ENCODE assay signal across 23 cellular contexts in genomic region chr20:30610044-30610693, GRCh38.
"Had no signal": no experiment of that assay in that cellular context is flagged by ENCODE, and none has a peak within 500 bp of the region (broad histone marks: within the 10 kb centered on the region; RNA-seq: fewer than 3 reads in every experiment).

No MANE protein-coding gene starts in this region.

- H3K27ac Mint-ChIP-seq: activated CD4-positive, alpha-beta T cell treated with anti-CD3 and anti-CD28 coated beads, Interleukin-2, amount 10 ng/mL, durations not matched to agents 24 days and 14 days; activated CD8-positive, alpha-beta T cell treated with anti-CD3 and anti-CD28 coated beads for 36 hours; activated naive CD4-positive, alpha-beta T cell treated with anti-CD3 and anti-CD28 coated beads, Interleukin-2, amount 50 U/mL, for 24 hours; effector memory CD8-positive, alpha-beta T cell; immature natural killer cell; T-helper 1 cell treated with Interleukin-12 subunit alpha and Interleukin-12 subunit beta and Interleukin-4 antibody, amounts not matched to agents 30 μg/mL and 1 μg/mL, for 36 hours had no signal

- H3K79me2 ChIP-seq: hepatocyte had no signal

- H3K4me1 Mint-ChIP-seq: activated CD4-positive, alpha-beta T cell treated with anti-CD3 and anti-CD28 coated beads, Interleukin-2, amount 10 ng/mL, durations not matched to agents 24 days and 14 days; activated naive CD4-positive, alpha-beta T cell treated with anti-CD3 and anti-CD28 coated beads, Interleukin-2, amount 50 U/mL, for 24 hours; central memory CD8-positive, alpha-beta T cell; immature natural killer cell had no signal

- DNase-seq: activated CD4-positive, alpha-beta T cell treated with anti-CD3 and anti-CD28 coated beads, Interleukin-2, amount 10 ng/mL, durations not matched to agents 24 days and 14 days; activated CD8-positive, alpha-beta T cell treated with anti-CD3 and anti-CD28 coated beads for 36 hours; activated gamma-delta T cell treated with Interleukin-2 at 50 U/mL for 16 hours; dorsolateral prefrontal cortex; effector memory CD8-positive, alpha-beta T cell; foreskin melanocyte; immature natural killer cell; mesenchymal stem cell; mucosa of descending colon; sigmoid colon; stimulated activated CD4-positive, alpha-beta T cell treated with anti-CD3 and anti-CD28 coated beads, Interleukin-2, amount 100 ng/mL, for 48 hours; stimulated activated CD8-positive, alpha-beta memory T cell treated with anti-CD3 and anti-CD28 coated beads, Interleukin-4, amount 100 ng/mL, for 48 hours; stimulated activated naive CD4-positive, alpha-beta T cell; upper lobe of left lung had no signal

- H3K4me2 ChIP-seq: hepatocyte, smooth muscle cell had no signal

- H3K36me3 ChIP-seq: sigmoid colon, thoracic aorta, upper lobe of left lung had no signal

- H3K4me3 Mint-ChIP-seq: activated CD4-positive, alpha-beta T cell treated with anti-CD3 and anti-CD28 coated beads, Interleukin-2, amount 10 ng/mL, durations not matched to agents 24 days and 14 days; activated CD8-positive, alpha-beta T cell treated with anti-CD3 and anti-CD28 coated beads for 36 hours; activated naive CD4-positive, alpha-beta T cell treated with anti-CD3 and anti-CD28 coated beads, Interleukin-2, amount 50 U/mL, for 24 hours; central memory CD8-positive, alpha-beta T cell; effector memory CD8-positive, alpha-beta T cell; immature natural killer cell; T-helper 1 cell treated with Interleukin-12 subunit alpha and Interleukin-12 subunit beta and Interleukin-4 antibody, amounts not matched to agents 30 μg/mL and 1 μg/mL, for 36 hours had no signal

- H3K36me3 Mint-ChIP-seq: activated naive CD4-positive, alpha-beta T cell treated with anti-CD3 and anti-CD28 coated beads, Interleukin-2, amount 50 U/mL, for 24 hours; immature natural killer cell had no signal

- H3K4me3 ChIP-seq: dorsolateral prefrontal cortex, hepatocyte, mucosa of descending colon, sigmoid colon, smooth muscle cell, thoracic aorta, upper lobe of left lung had no signal

- ATAC-seq: activated CD4-positive, CD25-positive, alpha-beta regulatory T cell treated with anti-CD3 and anti-CD28 coated beads, Interleukin-2, amount 50 U/mL, for 24 hours; activated CD8-positive, alpha-beta T cell treated with anti-CD3 and anti-CD28 coated beads for 36 hours; effector memory CD8-positive, alpha-beta T cell; esophagus mucosa; mucosa of descending colon had no signal

- H3K27ac ChIP-seq: hepatocyte, thoracic aorta, upper lobe of left lung, VCaP had no signal

- H3K27me3 ChIP-seq: hepatocyte, sigmoid colon, upper lobe of left lung had no signal

- H2AFZ ChIP-seq: hepatocyte had no signal

- H3K9me3 ChIP-seq: thoracic aorta had no signal

- H3K27me3 Mint-ChIP-seq: activated CD4-positive, alpha-beta T cell treated with anti-CD3 and anti-CD28 coated beads, Interleukin-2, amount 10 ng/mL, durations not matched to agents 24 days and 14 days; activated CD8-positive, alpha-beta T cell treated with anti-CD3 and anti-CD28 coated beads for 36 hours; activated naive CD4-positive, alpha-beta T cell treated with anti-CD3 and anti-CD28 coated beads, Interleukin-2, amount 50 U/mL, for 24 hours; central memory CD8-positive, alpha-beta T cell; effector memory CD8-positive, alpha-beta T cell had no signal
